13 cellular contexts compared by ENCODE assay signal in genomic region chr21:38312822-38313221, GRCh38. TPM values are rescaled to one million over a fixed set of nuclear protein-coding genes. Genes with fewer than 3 reads are reported as not detected.
"Had no signal": no experiment of that assay in that cellular context is flagged by ENCODE, and none has a peak within 500 bp of the region (broad histone marks: within the 10 kb centered on the region; RNA-seq: fewer than 3 reads in every experiment).

No MANE protein-coding gene starts in this region.

- DNase-seq: activated CD4-positive, alpha-beta T cell treated with anti-CD3 and anti-CD28 coated beads, Interleukin-2, amount 10 ng/mL, durations not matched to agents 7 days and 5 days; activated CD8-positive, alpha-beta memory T cell treated with anti-CD3 and anti-CD28 coated beads, Interleukin-2, amount 50 U/mL, for 48 hours; activated gamma-delta T cell; activated T-cell treated with anti-CD3 and anti-CD28 coated beads, Interleukin-2, amount 50 U/mL, for 72 hours; amniotic stem cell; central memory CD4-positive, alpha-beta T cell; colonic mucosa; ovary; stimulated activated CD4-positive, alpha-beta T cell treated with anti-CD3 and anti-CD28 coated beads, Interleukin-2, amount 100 ng/mL, for 24 hours; uterus had no signal

- ATAC-seq: activated naive CD4-positive, alpha-beta T cell treated with anti-CD3 and anti-CD28 coated beads, Interleukin-2, amount 50 U/mL, for 72 hours; activated T-cell treated with anti-CD3 and anti-CD28 coated beads, Interleukin-2, amount 50 U/mL, for 72 hours; stimulated activated effector memory CD8-positive, alpha-beta T cell treated with anti-CD3 and anti-CD28 coated beads, Interleukin-12 subunit alpha, Interleukin-12 subunit beta, amount 100 ng/mL, for 72 hours had no signal

- FAIRE-seq: keratinocyte had no signal

RNA-seq across cellular contexts. Expression of gene KCNJ15, which starts 56.0 kb away (rescaled TPM):
- total RNA-seq: activated CD4-positive, alpha-beta T cell treated with anti-CD3 and anti-CD28 coated beads, Interleukin-2, amount 10 ng/mL, durations not matched to agents 7 days and 5 days had no signal
